Comparison of ENCODE assay signal across 1 cellular context in genomic region chr1:209692745-209693504, GRCh38.
TF ChIP-seq lines count a peak whose summit lies in the region.

No MANE protein-coding gene starts in this region.

TF ChIP-seq in K562, 482 proteins besides CTCF, POLR2A, EP300 and RAD21 (continued from another document and continues in another):
- TF ChIP-seq ZBTB33 (CRISPR knock-in tag; IDR thresholded peaks at IDR 0.05) (no peak), ZBTB8A (IDR thresholded peaks at IDR 0.05; ENCODE audit: partially characterized antibody) (no peak), DEAF1 (CRISPR knock-in tag; IDR thresholded peaks at IDR 0.05) (peak; percentile 99), ZNF561 (CRISPR knock-in tag; conservative IDR thresholded peaks at IDR 0.05) (no peak), RERE (CRISPR knock-in tag; IDR thresholded peaks at IDR 0.05; ENCODE audit: borderline replicate concordance) (no peak), STAG1 (CRISPR knock-in tag; IDR thresholded peaks at IDR 0.05; ENCODE audit: borderline replicate concordance) (peak; percentile 22; the same call in 1 of the 2 replicates), ZNF511 (CRISPR knock-in tag; IDR thresholded peaks at IDR 0.05) (no peak), SNRNP70 (optimal IDR thresholded peaks at IDR 0.05; ENCODE audit: low read depth, low read length) (no peak), DACH1 (IDR thresholded peaks at IDR 0.05; ENCODE audit: partially characterized antibody) (no peak), KDM5B (IDR thresholded peaks at IDR 0.05; ENCODE audit: insufficient replicate concordance, low read depth, low read length) (no peak), STAT5B (CRISPR knock-in tag; IDR thresholded peaks at IDR 0.05) (no peak), NKRF (IDR thresholded peaks at IDR 0.05; ENCODE audit: borderline replicate concordance) (no peak), SIN3A (IDR thresholded peaks at IDR 0.05; ENCODE audit: borderline replicate concordance in 2 of 2, control insufficient read depth in 1 of 2, low read depth in 2 of 2, low read length in 2 of 2) (no peak), PHB2 (IDR thresholded peaks at IDR 0.05; ENCODE audit: low read depth) (no peak), RBBP5 (IDR thresholded peaks at IDR 0.05; ENCODE audit: borderline replicate concordance, insufficient read depth, low read length, poor library complexity, severe bottlenecking) (no peak), DIDO1 (tag; IDR thresholded peaks at IDR 0.05; ENCODE audit: low read depth) (no peak), TEAD2 (tag; IDR thresholded peaks at IDR 0.05) (no peak), CHAMP1 (IDR thresholded peaks at IDR 0.05) (no peak), FUS (optimal IDR thresholded peaks at IDR 0.05; ENCODE audit: low read depth, low read length) (no peak), NFXL1 (CRISPR knock-in tag; IDR thresholded peaks at IDR 0.05) (no peak), TAF15 (IDR thresholded peaks at IDR 0.05; ENCODE audit: low read depth, low read length) (no peak), TRIM24 (IDR thresholded peaks at IDR 0.05) (no peak), NR2C2 (CRISPR knock-in tag; IDR thresholded peaks at IDR 0.05) (no peak), NR2C2 (tag; IDR thresholded peaks at IDR 0.05) (0 out of 2 replicates have a peak, but pooled peaks have one; percentile 17), IRF2 (CRISPR knock-in tag; IDR thresholded peaks at IDR 0.05) (no peak), CLOCK (CRISPR knock-in tag; IDR thresholded peaks at IDR 0.05; ENCODE audit: borderline replicate concordance) (no peak), NR0B1 (IDR thresholded peaks at IDR 0.05; ENCODE audit: partially characterized antibody) (no peak), FOSL1 (tag; conservative IDR thresholded peaks at IDR 0.05) (peak; percentile 43; the same call in 1 of the 2 replicates), MEIS2 (IDR thresholded peaks at IDR 0.05; ENCODE audit: partially characterized antibody) (peak; percentile 88), ATF7 (IDR thresholded peaks at IDR 0.05) (peak; percentile 64; the same call in 1 of the 2 replicates), ELF4 (CRISPR knock-in tag; IDR thresholded peaks at IDR 0.05) (no peak), ZFP36 (IDR thresholded peaks at IDR 0.05; ENCODE audit: low read depth, low read length, partially characterized antibody) (no peak), ZNF12 (CRISPR knock-in tag; IDR thresholded peaks at IDR 0.05) (no peak), KAT7 (CRISPR knock-in tag; IDR thresholded peaks at IDR 0.05; ENCODE audit: borderline replicate concordance) (no peak), TAF9B (IDR thresholded peaks at IDR 0.05; ENCODE audit: partially characterized antibody) (no peak), RAD51 (IDR thresholded peaks at IDR 0.05; ENCODE audit: borderline replicate concordance, low read depth) (0 out of 2 replicates have a peak, but pooled peaks have one; percentile 13), NFATC3 (IDR thresholded peaks at IDR 0.05) (no peak), BHLHE40 (IDR thresholded peaks at IDR 0.05; ENCODE audit: low read length) (no peak), ZNF512 (tag; IDR thresholded peaks at IDR 0.05) (no peak), KDM1A (IDR thresholded peaks at IDR 0.05) (no peak), OTX1 (CRISPR knock-in tag; IDR thresholded peaks at IDR 0.05) (no peak), ID3 (CRISPR knock-in tag; IDR thresholded peaks at IDR 0.05) (no peak), ID3 (tag; IDR thresholded peaks at IDR 0.05) (no peak)
